ENCODE assay signal across 1 cellular context in the genomic region with DNA sequence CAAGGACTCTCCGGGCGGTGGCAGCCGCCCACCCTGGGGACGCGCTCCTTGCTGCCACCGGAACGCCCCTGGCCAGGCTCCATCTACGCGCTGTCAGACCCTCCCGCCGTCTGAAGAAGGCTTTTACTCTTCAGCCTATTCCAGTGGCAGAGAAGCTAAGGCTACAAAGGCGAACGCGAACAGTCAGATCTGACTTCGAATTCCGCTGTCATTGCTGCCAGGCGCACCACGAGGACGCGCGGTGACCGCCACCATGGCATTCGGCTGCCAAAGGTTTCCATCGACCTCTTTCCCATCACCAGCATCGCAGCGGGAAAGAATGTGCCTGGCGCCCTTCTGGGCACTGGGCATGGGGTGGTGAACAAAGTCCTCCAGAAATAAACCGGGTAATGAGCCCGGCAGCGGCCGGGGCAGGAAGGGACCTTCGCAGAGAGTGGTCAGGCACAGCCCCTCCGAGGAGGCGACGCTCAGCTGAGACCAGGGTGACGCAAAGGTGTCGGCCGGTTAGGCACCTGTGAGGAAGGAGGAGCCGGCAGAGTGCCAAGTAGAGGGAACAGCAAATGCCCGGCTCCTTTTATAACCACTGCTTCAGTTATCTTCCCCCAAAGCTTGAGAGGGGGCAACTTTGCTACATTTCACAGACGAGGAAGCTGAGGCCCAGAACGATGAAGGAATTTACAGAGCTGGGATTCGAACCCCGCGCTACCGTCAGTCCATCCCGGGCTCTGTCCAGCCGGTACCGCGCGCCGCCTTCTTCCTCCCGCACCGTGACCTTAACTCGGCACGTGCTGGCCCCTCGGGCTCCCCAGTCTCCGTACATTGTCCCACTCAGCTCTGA.
TF ChIP-seq lines count a peak whose summit lies in the region.

No MANE protein-coding gene starts in this region.

TF ChIP-seq in HEK293, 187 proteins besides CTCF, POLR2A, EP300 and RAD21 (continued from another document):
- TF ChIP-seq GLI2 (tag by site-specific recombination; IDR thresholded peaks at IDR 0.05; ENCODE audit: borderline replicate concordance, low read depth) (no peak), PRDM1 (tag by site-specific recombination; IDR thresholded peaks at IDR 0.05) (no peak), ZNF48 (tag by site-specific recombination; IDR thresholded peaks at IDR 0.05) (no peak), ZNF610 (tag by site-specific recombination; IDR thresholded peaks at IDR 0.05; ENCODE audit: borderline replicate concordance) (no peak), ZNF423 (tag by site-specific recombination; IDR thresholded peaks at IDR 0.05) (no peak), ZNF747 (tag by site-specific recombination; IDR thresholded peaks at IDR 0.05) (no peak), ZNF549 (tag by site-specific recombination; IDR thresholded peaks at IDR 0.05) (no peak), HOXD13 (CRISPR knock-in tag; IDR thresholded peaks at IDR 0.05; ENCODE audit: borderline replicate concordance) (no peak), ZNF132 (tag by site-specific recombination; IDR thresholded peaks at IDR 0.05; ENCODE audit: borderline replicate concordance) (no peak), BCL11A (tag by site-specific recombination; IDR thresholded peaks at IDR 0.05; ENCODE audit: low read depth) (no peak), ZFP3 (tag by site-specific recombination; IDR thresholded peaks at IDR 0.05; ENCODE audit: low read depth) (no peak)
- TF ChIP-seq, protein P1, sequence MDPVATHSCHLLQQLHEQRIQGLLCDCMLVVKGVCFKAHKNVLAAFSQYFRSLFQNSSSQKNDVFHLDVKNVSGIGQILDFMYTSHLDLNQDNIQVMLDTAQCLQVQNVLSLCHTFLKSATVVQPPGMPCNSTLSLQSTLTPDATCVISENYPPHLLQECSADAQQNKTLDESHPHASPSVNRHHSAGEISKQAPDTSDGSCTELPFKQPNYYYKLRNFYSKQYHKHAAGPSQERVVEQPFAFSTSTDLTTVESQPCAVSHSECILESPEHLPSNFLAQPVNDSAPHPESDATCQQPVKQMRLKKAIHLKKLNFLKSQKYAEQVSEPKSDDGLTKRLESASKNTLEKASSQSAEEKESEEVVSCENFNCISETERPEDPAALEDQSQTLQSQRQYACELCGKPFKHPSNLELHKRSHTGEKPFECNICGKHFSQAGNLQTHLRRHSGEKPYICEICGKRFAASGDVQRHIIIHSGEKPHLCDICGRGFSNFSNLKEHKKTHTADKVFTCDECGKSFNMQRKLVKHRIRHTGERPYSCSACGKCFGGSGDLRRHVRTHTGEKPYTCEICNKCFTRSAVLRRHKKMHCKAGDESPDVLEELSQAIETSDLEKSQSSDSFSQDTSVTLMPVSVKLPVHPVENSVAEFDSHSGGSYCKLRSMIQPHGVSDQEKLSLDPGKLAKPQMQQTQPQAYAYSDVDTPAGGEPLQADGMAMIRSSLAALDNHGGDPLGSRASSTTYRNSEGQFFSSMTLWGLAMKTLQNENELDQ (tag by site-specific recombination; IDR thresholded peaks at IDR 0.05; ENCODE audit: low read depth) = no peak
- TF ChIP-seq, protein P2, sequence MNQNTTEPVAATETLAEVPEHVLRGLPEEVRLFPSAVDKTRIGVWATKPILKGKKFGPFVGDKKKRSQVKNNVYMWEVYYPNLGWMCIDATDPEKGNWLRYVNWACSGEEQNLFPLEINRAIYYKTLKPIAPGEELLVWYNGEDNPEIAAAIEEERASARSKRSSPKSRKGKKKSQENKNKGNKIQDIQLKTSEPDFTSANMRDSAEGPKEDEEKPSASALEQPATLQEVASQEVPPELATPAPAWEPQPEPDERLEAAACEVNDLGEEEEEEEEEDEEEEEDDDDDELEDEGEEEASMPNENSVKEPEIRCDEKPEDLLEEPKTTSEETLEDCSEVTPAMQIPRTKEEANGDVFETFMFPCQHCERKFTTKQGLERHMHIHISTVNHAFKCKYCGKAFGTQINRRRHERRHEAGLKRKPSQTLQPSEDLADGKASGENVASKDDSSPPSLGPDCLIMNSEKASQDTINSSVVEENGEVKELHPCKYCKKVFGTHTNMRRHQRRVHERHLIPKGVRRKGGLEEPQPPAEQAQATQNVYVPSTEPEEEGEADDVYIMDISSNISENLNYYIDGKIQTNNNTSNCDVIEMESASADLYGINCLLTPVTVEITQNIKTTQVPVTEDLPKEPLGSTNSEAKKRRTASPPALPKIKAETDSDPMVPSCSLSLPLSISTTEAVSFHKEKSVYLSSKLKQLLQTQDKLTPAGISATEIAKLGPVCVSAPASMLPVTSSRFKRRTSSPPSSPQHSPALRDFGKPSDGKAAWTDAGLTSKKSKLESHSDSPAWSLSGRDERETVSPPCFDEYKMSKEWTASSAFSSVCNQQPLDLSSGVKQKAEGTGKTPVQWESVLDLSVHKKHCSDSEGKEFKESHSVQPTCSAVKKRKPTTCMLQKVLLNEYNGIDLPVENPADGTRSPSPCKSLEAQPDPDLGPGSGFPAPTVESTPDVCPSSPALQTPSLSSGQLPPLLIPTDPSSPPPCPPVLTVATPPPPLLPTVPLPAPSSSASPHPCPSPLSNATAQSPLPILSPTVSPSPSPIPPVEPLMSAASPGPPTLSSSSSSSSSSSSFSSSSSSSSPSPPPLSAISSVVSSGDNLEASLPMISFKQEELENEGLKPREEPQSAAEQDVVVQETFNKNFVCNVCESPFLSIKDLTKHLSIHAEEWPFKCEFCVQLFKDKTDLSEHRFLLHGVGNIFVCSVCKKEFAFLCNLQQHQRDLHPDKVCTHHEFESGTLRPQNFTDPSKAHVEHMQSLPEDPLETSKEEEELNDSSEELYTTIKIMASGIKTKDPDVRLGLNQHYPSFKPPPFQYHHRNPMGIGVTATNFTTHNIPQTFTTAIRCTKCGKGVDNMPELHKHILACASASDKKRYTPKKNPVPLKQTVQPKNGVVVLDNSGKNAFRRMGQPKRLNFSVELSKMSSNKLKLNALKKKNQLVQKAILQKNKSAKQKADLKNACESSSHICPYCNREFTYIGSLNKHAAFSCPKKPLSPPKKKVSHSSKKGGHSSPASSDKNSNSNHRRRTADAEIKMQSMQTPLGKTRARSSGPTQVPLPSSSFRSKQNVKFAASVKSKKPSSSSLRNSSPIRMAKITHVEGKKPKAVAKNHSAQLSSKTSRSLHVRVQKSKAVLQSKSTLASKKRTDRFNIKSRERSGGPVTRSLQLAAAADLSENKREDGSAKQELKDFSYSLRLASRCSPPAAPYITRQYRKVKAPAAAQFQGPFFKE (tag by site-specific recombination; IDR thresholded peaks at IDR 0.05; ENCODE audit: borderline replicate concordance) = no peak
- TF ChIP-seq, protein P3, sequence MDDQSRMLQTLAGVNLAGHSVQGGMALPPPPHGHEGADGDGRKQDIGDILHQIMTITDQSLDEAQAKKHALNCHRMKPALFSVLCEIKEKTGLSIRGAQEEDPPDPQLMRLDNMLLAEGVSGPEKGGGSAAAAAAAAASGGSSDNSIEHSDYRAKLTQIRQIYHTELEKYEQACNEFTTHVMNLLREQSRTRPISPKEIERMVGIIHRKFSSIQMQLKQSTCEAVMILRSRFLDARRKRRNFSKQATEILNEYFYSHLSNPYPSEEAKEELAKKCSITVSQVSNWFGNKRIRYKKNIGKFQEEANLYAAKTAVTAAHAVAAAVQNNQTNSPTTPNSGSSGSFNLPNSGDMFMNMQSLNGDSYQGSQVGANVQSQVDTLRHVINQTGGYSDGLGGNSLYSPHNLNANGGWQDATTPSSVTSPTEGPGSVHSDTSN (CRISPR knock-in tag; IDR thresholded peaks at IDR 0.05) = no peak
- TF ChIP-seq, protein P4, sequence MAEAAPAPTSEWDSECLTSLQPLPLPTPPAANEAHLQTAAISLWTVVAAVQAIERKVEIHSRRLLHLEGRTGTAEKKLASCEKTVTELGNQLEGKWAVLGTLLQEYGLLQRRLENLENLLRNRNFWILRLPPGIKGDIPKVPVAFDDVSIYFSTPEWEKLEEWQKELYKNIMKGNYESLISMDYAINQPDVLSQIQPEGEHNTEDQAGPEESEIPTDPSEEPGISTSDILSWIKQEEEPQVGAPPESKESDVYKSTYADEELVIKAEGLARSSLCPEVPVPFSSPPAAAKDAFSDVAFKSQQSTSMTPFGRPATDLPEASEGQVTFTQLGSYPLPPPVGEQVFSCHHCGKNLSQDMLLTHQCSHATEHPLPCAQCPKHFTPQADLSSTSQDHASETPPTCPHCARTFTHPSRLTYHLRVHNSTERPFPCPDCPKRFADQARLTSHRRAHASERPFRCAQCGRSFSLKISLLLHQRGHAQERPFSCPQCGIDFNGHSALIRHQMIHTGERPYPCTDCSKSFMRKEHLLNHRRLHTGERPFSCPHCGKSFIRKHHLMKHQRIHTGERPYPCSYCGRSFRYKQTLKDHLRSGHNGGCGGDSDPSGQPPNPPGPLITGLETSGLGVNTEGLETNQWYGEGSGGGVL (tag by site-specific recombination; IDR thresholded peaks at IDR 0.05) = no peak
